17 cellular contexts compared by ENCODE assay signal in the genomic region with DNA sequence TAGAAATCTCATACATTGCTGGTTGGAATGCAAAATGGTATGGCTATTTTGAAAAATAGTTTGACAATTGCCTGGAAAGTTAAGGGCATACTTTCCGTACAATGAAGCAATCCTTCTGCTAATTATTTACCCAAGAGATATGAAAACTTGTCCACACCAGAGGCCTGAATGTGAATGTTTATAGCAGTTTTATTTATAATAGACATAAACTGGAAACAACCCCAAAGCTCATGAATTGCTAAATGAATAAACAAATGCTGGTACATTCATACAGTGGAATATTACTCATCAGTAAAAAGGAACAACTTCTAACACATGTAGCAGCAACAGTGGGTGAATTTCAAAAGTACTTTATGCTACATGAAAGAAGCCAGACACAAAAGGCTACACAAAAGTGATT. TPM values are rescaled to one million over a fixed set of nuclear protein-coding genes. Genes with fewer than 3 reads are reported as not detected.
DNase-seq lines count a peak whose midpoint lies in the region; ATAC-seq and TF ChIP-seq lines count a peak whose summit lies in the region.
"Had no signal": no experiment of that assay in that cellular context is flagged by ENCODE, and none has a peak within 500 bp of the region (broad histone marks: within the 10 kb centered on the region; RNA-seq: fewer than 3 reads in every experiment).

No MANE protein-coding gene starts in this region.

- intact Hi-C loops in IMR-90 (cut with micrococcal nuclease), result no loop called here
- intact Hi-C loops in CD14-positive monocyte (cut with micrococcal nuclease), result no loop called here

- no CpG with 5 or more reads among the region's 1 CpG for WGBS in IMR-90 (ENCODE audit: extremely low coverage in 2 of 2, insufficient read length in 1 of 2), 2 experiments
- WGBS in mesenchymal stem cell, result no CpG with 5 or more reads among the region's 1 CpG
- 84 to 97% methylated on average over 1 of the region's 1 CpG for WGBS in tibial nerve, 2 donors

- H2AK5ac ChIP-seq in IMR-90 (ENCODE audit: low read depth, low read length) (no peak overlapping the region), mesenchymal stem cell (ENCODE audit: low read length, severe bottlenecking) (no peak overlapping the region)

- H3K9me1 ChIP-seq in IMR-90 (ENCODE audit: insufficient read depth, low read length), result peaks cover 5% of the 10 kb centered on the region; the same call in 1 of the 2 replicates

- H3K36me3 ChIP-seq in IMR-90 (ENCODE audit: control insufficient read depth, insufficient read depth, low read length), result peaks cover 9% of the 10 kb centered on the region
- H3K36me3 ChIP-seq in mesenchymal stem cell (ENCODE audit: control insufficient read depth in 1 of 2, insufficient read depth in 2 of 2, low read depth in 1 of 2, low read length in 2 of 2), result peaks cover 15 to 61% of the 10 kb centered on the region in 2 experiments
- peaks cover 56% of the 10 kb centered on the region for H3K36me3 ChIP-seq in HAP-1 (replicated peaks)
- H3K36me3 ChIP-seq in tibial nerve, result peaks cover 0 to 64% (median 0%) of the 10 kb centered on the region in 3 donors

- H2BK20ac ChIP-seq in IMR-90 (ENCODE audit: low read depth, low read length), result no peak overlapping the region

- H3K27ac ChIP-seq in IMR-90 (ENCODE audit: insufficient read depth, low read length), result no peak overlapping the region
- no peak overlapping the region for H3K27ac ChIP-seq in mesenchymal stem cell (ENCODE audit: low read length, poor library complexity, severe bottlenecking)
- no peak overlapping the region for H3K27ac ChIP-seq in tibial nerve

- CTCF ChIA-PET in IMR-90 (lab: Yijun Ruan, JAX), result no interaction called here

- H3K4me3 Mint-ChIP-seq in CD14-positive monocyte, result no peak overlapping the region
- H3K4me3 Mint-ChIP-seq: CD4-positive, CD25-positive, alpha-beta regulatory T cell; CD8-positive, alpha-beta T cell; GM23338 had no signal

- no peaks in the 10 kb centered on the region for H3K36me3 Mint-ChIP-seq in CD14-positive monocyte

- H4K91ac ChIP-seq in IMR-90 (ENCODE audit: insufficient read depth, low read depth, low read length) (no peak overlapping the region), mesenchymal stem cell (ENCODE audit: low read length) (no peak overlapping the region)

- no peak overlapping the region for H2BK120ac ChIP-seq in IMR-90 (ENCODE audit: low read depth, low read length)
- H2BK120ac ChIP-seq in mesenchymal stem cell (ENCODE audit: low read depth, low read length), result no peak overlapping the region

- TF ChIP-seq CTCF in IMR-90 (conservative IDR thresholded peaks at IDR 0.05; ENCODE audit: low read depth, low read length) (no peak), CD14-positive monocyte (IDR thresholded peaks at IDR 0.05) (no peak), tibial nerve (IDR thresholded peaks at IDR 0.05) (no peak)

- H3K4me2 ChIP-seq in IMR-90 (ENCODE audit: low read depth, low read length) (no peak overlapping the region), mesenchymal stem cell (ENCODE audit: low read length, poor library complexity, severe bottlenecking) (no peak overlapping the region)
- H3K4me2 ChIP-seq: GM23338 had no signal

- H4K5ac ChIP-seq in IMR-90 (ENCODE audit: low read depth, low read length), result no peak overlapping the region

- TF ChIP-seq RAD21 in IMR-90 (IDR thresholded peaks at IDR 0.05; ENCODE audit: low read length), result no peak

- dilution Hi-C loops in IMR-90 (cut with HindIII; ENCODE audit: low sequenced_read_pairs, unreplicated experiment), result no loop called here

- H4K8ac ChIP-seq in IMR-90 (ENCODE audit: low read depth in 2 of 2, low read length in 2 of 2) (no peak overlapping the region), mesenchymal stem cell (ENCODE audit: low read length) (no peak overlapping the region)

- H2BK5ac ChIP-seq in IMR-90 (ENCODE audit: low read depth, low read length, poor library complexity, severe bottlenecking), result no peak overlapping the region
- H2BK5ac ChIP-seq in mesenchymal stem cell (ENCODE audit: low read depth, low read length, poor library complexity, severe bottlenecking), result no peak overlapping the region

- DNase-seq in IMR-90 (peak; percentile 43), fibroblast of peridontal ligament (ENCODE audit: extremely low read depth) (peak; percentile 20), mesenchymal stem cell (peak; percentile 42), CD14-positive monocyte (ENCODE audit: low spot score) (no peak), HAP-1 (ENCODE audit: low spot score in 2 of 2) (no peak), tibial nerve (ENCODE audit: low spot score in 2 of 2) (no peak)
- DNase-seq: C1 segment of cervical spinal cord; Caco-2; CD4-positive, CD25-positive, alpha-beta regulatory T cell; CD8-positive, alpha-beta T cell; DMS153; DND-41 had no signal

- peaks cover 3 to 11% (median 4%) of the 10 kb centered on the region in 3 donors for H3K27me3 Mint-ChIP-seq in CD14-positive monocyte (ENCODE audit: low read depth in 3 of 3)
- H3K27me3 Mint-ChIP-seq: CD4-positive, CD25-positive, alpha-beta regulatory T cell had no signal

- no peak overlapping the region for H2AK9ac ChIP-seq in IMR-90 (replicated peaks; ENCODE audit: low read depth, low read length, poor library complexity)

- H2BK12ac ChIP-seq in mesenchymal stem cell (ENCODE audit: low read length in 2 of 2), result no peak overlapping the region

- no peak overlapping the region for H3K9ac ChIP-seq in IMR-90 (ENCODE audit: low read depth, low read length)
- H3K9ac ChIP-seq in mesenchymal stem cell (ENCODE audit: low read length), result no peak overlapping the region

- H4K20me1 ChIP-seq in IMR-90 (ENCODE audit: insufficient read depth, low read length), result no peaks in the 10 kb centered on the region

- H3K27me3 ChIP-seq in IMR-90 (ENCODE audit: control insufficient read depth, insufficient read depth, low read length) (no peaks in the 10 kb centered on the region), mesenchymal stem cell (ENCODE audit: control insufficient read depth in 1 of 2, insufficient read depth in 1 of 2, low read length in 2 of 2) (no peaks in the 10 kb centered on the region), HAP-1 (ENCODE audit: low read depth) (no peaks in the 10 kb centered on the region), tibial nerve (no peaks in the 10 kb centered on the region)

- H2BK15ac ChIP-seq in IMR-90 (ENCODE audit: low read depth, low read length) (no peak overlapping the region), mesenchymal stem cell (ENCODE audit: low read depth, poor library complexity, severe bottlenecking) (no peak overlapping the region)

- peaks cover 0 to 2% (median 0%) of the 10 kb centered on the region in 7 donors for H3K9me3 Mint-ChIP-seq in CD14-positive monocyte
- H3K9me3 Mint-ChIP-seq: CD4-positive, CD25-positive, alpha-beta regulatory T cell; CD8-positive, alpha-beta T cell; GM23338 had no signal

- H3K14ac ChIP-seq in IMR-90 (replicated peaks; ENCODE audit: low read depth, low read length) (no peak overlapping the region), mesenchymal stem cell (ENCODE audit: low read length in 2 of 2) (no peak overlapping the region)

- H3K4me3 ChIP-seq in IMR-90 (ENCODE audit: insufficient read depth, low read depth, low read length) (no peak overlapping the region), mesenchymal stem cell (ENCODE audit: insufficient read depth in 1 of 2, low read depth in 1 of 2, low read length in 2 of 2) (no peak overlapping the region), HAP-1 (no peak overlapping the region), tibial nerve (no peak overlapping the region)
- H3K4me3 ChIP-seq: GM23338 had no signal

- TF ChIP-seq POLR2A in IMR-90 (IDR thresholded peaks at IDR 0.05; ENCODE audit: low read depth, low read length), result no peak
- no peak for TF ChIP-seq POLR2A in tibial nerve (IDR thresholded peaks at IDR 0.05)

- H2AFZ ChIP-seq in IMR-90 (replicated peaks; ENCODE audit: low read length, poor library complexity) (no peak overlapping the region), mesenchymal stem cell (ENCODE audit: low read depth, low read length) (no peak overlapping the region)
- H2AFZ ChIP-seq: GM23338 had no signal

- no peak overlapping the region for H3K56ac ChIP-seq in IMR-90 (ENCODE audit: extremely low read depth, insufficient read depth, low read length)

- H3K27ac Mint-ChIP-seq in CD14-positive monocyte, result no peak overlapping the region
- H3K27ac Mint-ChIP-seq: CD4-positive, CD25-positive, alpha-beta regulatory T cell; CD8-positive, alpha-beta T cell; GM23338 had no signal

- no peak for TF ChIP-seq EP300 in tibial nerve (IDR thresholded peaks at IDR 0.05)

- POLR2A ChIA-PET in IMR-90 (lab: Charles Lee; ENCODE audit: unreplicated experiment), result no interaction called here

- no peak overlapping the region for H3K23ac ChIP-seq in IMR-90 (ENCODE audit: low read depth, low read length)
- no peak overlapping the region for H3K23ac ChIP-seq in mesenchymal stem cell (ENCODE audit: low read length in 2 of 2)

- H3K79me1 ChIP-seq in IMR-90 (ENCODE audit: low read depth in 1 of 2, low read length in 2 of 2) (peaks cover 1 to 2% of the 10 kb centered on the region in 2 experiments; a peak in 2 of 4 replicates), mesenchymal stem cell (replicated peaks; ENCODE audit: low read length, poor library complexity, severe bottlenecking) (peaks cover 4% of the 10 kb centered on the region)

- in situ Hi-C loops in IMR-90 (cut with MboI; ENCODE audit: low sequenced_read_pairs) (no loop called here), HAP-1 (cut with MboI; ENCODE audit: low sequenced_read_pairs) (no loop called here)

- H3K18ac ChIP-seq in IMR-90 (ENCODE audit: low read depth, low read length) (no peak overlapping the region), mesenchymal stem cell (ENCODE audit: low read depth in 1 of 2, low read length in 2 of 2) (no peak overlapping the region)

- H3K9me3 ChIP-seq in IMR-90 (ENCODE audit: control insufficient read depth, insufficient read depth, low read length) (no peaks in the 10 kb centered on the region; the same call in 1 of the 2 replicates), mesenchymal stem cell (ENCODE audit: control insufficient read depth, low read length) (no peaks in the 10 kb centered on the region), HAP-1 (no peaks in the 10 kb centered on the region), tibial nerve (no peaks in the 10 kb centered on the region)
- H3K9me3 ChIP-seq: Caco-2 had no signal

- peak; percentile 46 for ATAC-seq in IMR-90 (ENCODE audit: low read depth)
- ATAC-seq: CD8-positive, alpha-beta T cell; GM23338; HCT116 had no signal

- H3K4ac ChIP-seq in IMR-90 (ENCODE audit: low read depth, low read length), result no peak overlapping the region
- H3K4ac ChIP-seq in mesenchymal stem cell (ENCODE audit: low read depth in 1 of 2, low read length in 2 of 2), result no peak overlapping the region

- H3K4me1 ChIP-seq in IMR-90 (ENCODE audit: control insufficient read depth, insufficient read depth, low read length) (peaks cover 5% of the 10 kb centered on the region), mesenchymal stem cell (ENCODE audit: control insufficient read depth, insufficient read depth, low read depth, low read length) (no peaks in the 10 kb centered on the region), HAP-1 (no peaks in the 10 kb centered on the region), tibial nerve (no peaks in the 10 kb centered on the region)
- H3K4me1 ChIP-seq: Caco-2 had no signal

- no peaks in the 10 kb centered on the region for H3K4me1 Mint-ChIP-seq in CD14-positive monocyte
- H3K4me1 Mint-ChIP-seq: CD4-positive, CD25-positive, alpha-beta regulatory T cell; GM23338 had no signal

- BruUV-seq in IMR-90 (replicated peaks; lab: Mats Ljungman, UMichigan), result no TSS peak

RNA-seq across cellular contexts. Expression of a gene that starts 42.7 kb away (rescaled TPM):
- total RNA-seq in IMR-90 (2012; rRNA removed) (0.56 and 1.8 TPM in 2 replicates), tibial nerve (10 to 100 TPM; 27.6 to 81.2 (median 61.9) TPM)
- polyA plus RNA-seq in IMR-90 (2012; rRNA removed) (1.0 and 1.6 TPM in 2 replicates), CD14-positive monocyte (under 1 TPM in 1 of 2 donors, not detected in 1; 0.07 TPM)
- 0.40 and 0.51 TPM in 2 replicates for polyA plus RNA-seq in IMR-90 (2012; cell fraction: cytosol; rRNA removed)
- 3.8 and 4.2 TPM in 2 replicates for polyA plus RNA-seq in IMR-90 (2012; cell fraction: nucleus; rRNA removed; ENCODE audit: low replicate concordance)
- 0.41 TPM for polyA plus RNA-seq in mesenchymal stem cell (2013, experiment 1 of 2)
- 0.34 TPM for polyA plus RNA-seq in mesenchymal stem cell (2013, experiment 2 of 2)
- total RNA-seq: A172, A673 had no signal

RNA-seq across cellular contexts. Expression of a gene that starts 43.7 kb away (rescaled TPM):
- total RNA-seq in IMR-90 (2012; rRNA removed), result 10.6 and 11.9 TPM in 2 replicates
- 17.9 and 19.0 TPM in 2 replicates for polyA plus RNA-seq in IMR-90 (2012; rRNA removed)
- 19.4 and 24.5 TPM in 2 replicates for polyA plus RNA-seq in IMR-90 (2012; cell fraction: cytosol; rRNA removed)
- polyA plus RNA-seq in IMR-90 (2012; cell fraction: nucleus; rRNA removed; ENCODE audit: low replicate concordance), result 12.2 and 13.8 TPM in 2 replicates
- 12.8 TPM for polyA plus RNA-seq in mesenchymal stem cell (2013, experiment 1 of 2)
- 12.6 TPM for polyA plus RNA-seq in mesenchymal stem cell (2013, experiment 2 of 2)
- not detected for polyA plus RNA-seq in CD14-positive monocyte
- total RNA-seq in tibial nerve, result 100 to 1,000 TPM in 2 of 4 donors, 10 to 100 TPM in 2; 86.1 to 213 (median 119) TPM
- total RNA-seq: A673; CD4-positive, CD25-positive, alpha-beta regulatory T cell; CD8-positive, alpha-beta T cell had no signal
- polyA plus RNA-seq: CD4-positive, CD25-positive, alpha-beta regulatory T cell had no signal

RNA-seq across cellular contexts. Expression of a gene that starts 53.5 kb away (rescaled TPM):
- total RNA-seq in IMR-90 (2012; rRNA removed) (2.3 and 2.5 TPM in 2 replicates), tibial nerve (1,000 to 10,000 TPM in 2 of 4 donors, 100 to 1,000 TPM in 2; 703 to 1,895 (median 1,121) TPM)
- polyA plus RNA-seq in IMR-90 (2012; rRNA removed) (7.2 and 12.4 TPM in 2 replicates), CD14-positive monocyte (not detected)
- polyA plus RNA-seq in IMR-90 (2012; cell fraction: cytosol; rRNA removed), result 4.7 and 10.7 TPM in 2 replicates
- 1.4 and 1.5 TPM in 2 replicates for polyA plus RNA-seq in IMR-90 (2012; cell fraction: nucleus; rRNA removed; ENCODE audit: low replicate concordance)
- polyA plus RNA-seq in mesenchymal stem cell (2013, experiment 1 of 2), result 0.30 TPM
- polyA plus RNA-seq in mesenchymal stem cell (2013, experiment 2 of 2), result 0.23 TPM
- total RNA-seq: A172; A673; Caco-2; CD4-positive, CD25-positive, alpha-beta regulatory T cell; CD8-positive, alpha-beta T cell; GM23338; H4 had no signal

Comparison
In these comparisons a context has a peak if more than half of its experiments do, and no peak if none do; other contexts are left out.
1. DNase-seq: peak in IMR-90 (single experiment), fibroblast of peridontal ligament (single experiment) and mesenchymal stem cell (single experiment); none in CD14-positive monocyte (single experiment), HAP-1 (0 of 2) and tibial nerve (0 of 2).
2. RNA of a gene that starts 42.7 kb away (total RNA-seq): 27.6 to 81.2 TPM in tibial nerve; 0.56 to 1.8 TPM in IMR-90; every median in the first group is over 10 times any median in the second.
3. RNA of a gene that starts 53.5 kb away (total RNA-seq): 703 to 1,895 TPM in tibial nerve; 2.3 to 2.5 TPM in IMR-90; every median in the first group is over 100 times any median in the second.